In the genomic region with DNA sequence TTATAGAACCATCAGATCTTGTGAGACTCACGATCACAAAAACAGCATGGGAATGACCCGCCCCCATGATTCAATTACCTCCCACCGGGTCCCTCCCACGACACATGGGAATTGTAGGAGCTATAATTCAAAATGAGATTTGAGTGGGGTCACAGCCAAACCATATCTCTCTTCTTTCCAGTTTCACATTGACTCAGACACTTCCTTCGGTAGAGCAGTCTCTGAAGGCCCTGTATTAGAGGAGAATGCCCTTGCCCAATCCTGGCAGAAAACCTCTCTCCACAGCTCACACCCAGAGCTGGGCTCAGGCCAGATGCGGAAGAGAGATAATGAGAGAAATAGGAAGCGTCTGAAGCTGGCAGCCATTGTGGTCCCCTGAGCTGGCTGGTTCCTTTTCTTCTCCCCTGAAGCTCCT, we compare ENCODE assay signal across 9 cellular contexts.
DNase-seq lines count a peak whose midpoint lies in the region; ATAC-seq and TF ChIP-seq lines count a peak whose summit lies in the region.
"Had no signal": no experiment of that assay in that cellular context is flagged by ENCODE, and none has a peak within 500 bp of the region (broad histone marks: within the 10 kb centered on the region; RNA-seq: fewer than 3 reads in every experiment).

No MANE protein-coding gene starts in this region.

- H3K27ac ChIP-seq in right cardiac atrium (ENCODE audit: low read length) (no peak overlapping the region), foreskin keratinocyte (no peak overlapping the region)
- H3K27ac ChIP-seq: epithelial cell of prostate had no signal

- intact Hi-C loops in right cardiac atrium (cut with DNase I): no loop called here

- DNase-seq in right cardiac atrium (peak; percentile 33 to 74 (median 64)), foreskin keratinocyte (no peak), AG08396 (ENCODE audit: low spot score) (no peak), HuH-7 (ENCODE audit: low spot score) (no peak)
- DNase-seq in effector CD8-positive, alpha-beta T cell (lab: John Stamatoyannopoulos, UW): no peak

- no peaks in the 10 kb centered on the region for H3K9me3 ChIP-seq in right cardiac atrium (ENCODE audit: control insufficient read depth, low read length)

- TF ChIP-seq CTCF in foreskin keratinocyte (conservative IDR thresholded peaks at IDR 0.05): no peak

- ATAC-seq in GM18505 (IDR thresholded peaks at IDR 0.05; ENCODE audit: unreplicated experiment): peak; percentile 63
- ATAC-seq in GM21423 (IDR thresholded peaks at IDR 0.05; ENCODE audit: unreplicated experiment): peak; percentile 64
- ATAC-seq in HG03565 (IDR thresholded peaks at IDR 0.05; ENCODE audit: unreplicated experiment): peak; percentile 72
- peak; percentile 47 to 60 for ATAC-seq in right cardiac atrium
- ATAC-seq in foreskin keratinocyte: no peak

- H3K4me3 ChIP-seq in right cardiac atrium (ENCODE audit: low read length): no peak overlapping the region

- 46% methylated on average over 7 of the region's 7 CpGs for WGBS in right cardiac atrium

- H3K27me3 ChIP-seq in right cardiac atrium (ENCODE audit: control insufficient read depth, insufficient read depth) (no peaks in the 10 kb centered on the region), foreskin keratinocyte (no peaks in the 10 kb centered on the region)

- no peak for TF ChIP-seq POLR2A in GM18505 (IDR thresholded peaks at IDR 0.05; ENCODE audit: borderline replicate concordance, extremely low read depth, insufficient read depth, insufficient read length)

- H3K4me1 ChIP-seq in right cardiac atrium (ENCODE audit: control insufficient read depth, insufficient read depth, low read length) (peaks cover 4% of the 10 kb centered on the region), foreskin keratinocyte (peaks cover 2% of the 10 kb centered on the region)

Comparison
In these comparisons a context has a peak if more than half of its experiments do, and no peak if none do; other contexts are left out.
1. DNase-seq: peak in right cardiac atrium (3 of 3); none in effector CD8-positive, alpha-beta T cell (single experiment), foreskin keratinocyte (0 of 2), AG08396 (single experiment) and HuH-7 (single experiment).